In genomic region chrX:40644821-40645358, GRCh38 we compare ENCODE assay signal across 8 cellular contexts. TPM values are rescaled to one million over a fixed set of nuclear protein-coding genes. Genes with fewer than 3 reads are reported as not detected.
DNase-seq lines count a peak whose midpoint lies in the region; ATAC-seq and TF ChIP-seq lines count a peak whose summit lies in the region.

No MANE protein-coding gene starts in this region.

- TF ChIP-seq CTCF in activated B cell treated with CpG ODN at 0.5 μM for 24 hours (IDR thresholded peaks at IDR 0.05) (no peak), colonic mucosa (IDR thresholded peaks at IDR 0.05) (no peak)

- peak overlapping the region; percentile 89 for H3K27ac Mint-ChIP-seq in activated B cell treated with CpG ODN at 0.5 μM for 24 hours
- peak overlapping the region; percentile 92 to 95 for H3K27ac Mint-ChIP-seq in stimulated activated naive CD8-positive, alpha-beta T cell treated with anti-CD3 and anti-CD28 coated beads, Interleukin-15, amount 100 ng/mL, for 72 hours

- no peaks in the 10 kb centered on the region for H3K9me3 ChIP-seq in colonic mucosa

- H3K9me3 Mint-ChIP-seq in activated B cell treated with CpG ODN at 0.5 μM for 24 hours: no peaks in the 10 kb centered on the region
- H3K9me3 Mint-ChIP-seq in stimulated activated naive CD8-positive, alpha-beta T cell treated with anti-CD3 and anti-CD28 coated beads, Interleukin-15, amount 100 ng/mL, for 72 hours: no peaks in the 10 kb centered on the region

- H3K79me2 ChIP-seq in ACC112 (ENCODE audit: control insufficient read depth, insufficient read depth, low read length, unreplicated experiment): peaks cover 63% of the 10 kb centered on the region

- ATAC-seq in GM18867 (IDR thresholded peaks at IDR 0.05; ENCODE audit: unreplicated experiment): peak; percentile 35
- ATAC-seq in activated B cell treated with CpG ODN at 0.5 μM for 24 hours (ENCODE audit: low read depth): peak; percentile 41
- ATAC-seq in stimulated activated naive CD8-positive, alpha-beta T cell treated with anti-CD3 and anti-CD28 coated beads, Interleukin-15, amount 100 ng/mL, for 72 hours: peak; percentile 63

- H3K36me3 ChIP-seq in ACC112 (ENCODE audit: insufficient read depth, low read length): no peaks in the 10 kb centered on the region
- H3K36me3 ChIP-seq in colonic mucosa: no peaks in the 10 kb centered on the region

- peak overlapping the region; percentile 95 for H3K27ac ChIP-seq in ACC112 (ENCODE audit: low read depth, low read length)
- peak overlapping the region; percentile 80 for H3K27ac ChIP-seq in colonic mucosa

- peaks cover 44% of the 10 kb centered on the region for H3K4me1 Mint-ChIP-seq in activated B cell treated with CpG ODN at 0.5 μM for 24 hours
- H3K4me1 Mint-ChIP-seq in stimulated activated naive CD8-positive, alpha-beta T cell treated with anti-CD3 and anti-CD28 coated beads, Interleukin-15, amount 100 ng/mL, for 72 hours: peaks cover 28% of the 10 kb centered on the region

- CTCF ChIA-PET in activated B cell treated with CpG ODN at 0.5 μM for 24 hours (lab: Charles Lee): no interaction called here

- H3K4me1 ChIP-seq in ACC112 (ENCODE audit: control insufficient read depth, insufficient read depth, low read length, unreplicated experiment): peaks cover 3% of the 10 kb centered on the region
- H3K4me1 ChIP-seq in colonic mucosa: peaks cover 4% of the 10 kb centered on the region

- peaks cover 25% of the 10 kb centered on the region for H3K36me3 Mint-ChIP-seq in activated B cell treated with CpG ODN at 0.5 μM for 24 hours (ENCODE audit: low read depth)

- POLR2A ChIA-PET in activated B cell treated with CpG ODN at 0.5 μM for 24 hours (lab: Charles Lee): interaction anchor here (0.5 kb wide), 1 partner anchor 92 kb away, joined by 16 read pairs; no protein-coding TSS in a partner anchor

- H3K27me3 Mint-ChIP-seq in activated B cell treated with CpG ODN at 0.5 μM for 24 hours: no peaks in the 10 kb centered on the region
- H3K27me3 Mint-ChIP-seq in stimulated activated naive CD8-positive, alpha-beta T cell treated with anti-CD3 and anti-CD28 coated beads, Interleukin-15, amount 100 ng/mL, for 72 hours: no peaks in the 10 kb centered on the region

- peak overlapping the region; percentile 68 for H2AFZ ChIP-seq in ACC112 (ENCODE audit: low read length, unreplicated experiment)

- peak; percentile 79 for DNase-seq in KBM-7
- DNase-seq in activated B cell treated with CpG ODN at 0.5 μM for 24 hours: peak; percentile 26
- peak; percentile 80 for DNase-seq in colonic mucosa
- DNase-seq in lung microvascular endothelial cell (ENCODE audit: low read depth in 2 of 2): peak; percentile 67 to 76
- peak; percentile 26 to 36 for DNase-seq in stimulated activated naive CD8-positive, alpha-beta T cell treated with anti-CD3 and anti-CD28 coated beads, Interleukin-15, amount 100 ng/mL, for 72 hours
- DNase-seq in NCI-H1417 treated with DMSO at 0.1 percent for 48 hours (lab: John Stamatoyannopoulos, UW): no peak

- H3K4me3 Mint-ChIP-seq in activated B cell treated with CpG ODN at 0.5 μM for 24 hours: peak overlapping the region; percentile 83
- H3K4me3 Mint-ChIP-seq in stimulated activated naive CD8-positive, alpha-beta T cell treated with anti-CD3 and anti-CD28 coated beads, Interleukin-15, amount 100 ng/mL, for 72 hours: peak overlapping the region; percentile 88 to 96

- intact Hi-C loops in activated B cell treated with CpG ODN at 0.5 μM for 24 hours (cut with micrococcal nuclease): loop anchor here (1.0 to 5.0 kb wide), 2 partner anchors 101 to 548 kb away; partner anchors contain the start of gene BCOR
- intact Hi-C loops in colonic mucosa (cut with DNase I): no loop called here

- in situ Hi-C loops in KBM-7 (cut with MboI; ENCODE audit: low pct_unique_long_range_greater_than_20kb, low sequenced_read_pairs): no loop called here

- H3K27me3 ChIP-seq in ACC112 (ENCODE audit: insufficient read depth, low read length) (no peaks in the 10 kb centered on the region), colonic mucosa (no peaks in the 10 kb centered on the region)

- H3K9ac ChIP-seq in colonic mucosa (ENCODE audit: low read depth in 2 of 2, low read length in 2 of 2): peak overlapping the region; percentile 41 to 74

- H3K4me3 ChIP-seq in ACC112 (ENCODE audit: low read depth, low read length) (peak overlapping the region; percentile 79), colonic mucosa (peak overlapping the region; percentile 12)

RNA-seq across cellular contexts. Expression of gene CXorf38, which starts 2.5 kb away (rescaled TPM):
- total RNA-seq in activated B cell treated with CpG ODN at 0.5 μM for 24 hours (20.9 and 21.9 TPM in 2 replicates), colonic mucosa (10 to 100 TPM; 18.2 to 19.5 TPM), lung microvascular endothelial cell (8.1 and 11.1 TPM in 2 replicates)

RNA-seq across cellular contexts. Expression of gene MPC1L, which starts 21.7 kb away (rescaled TPM):
- total RNA-seq in activated B cell treated with CpG ODN at 0.5 μM for 24 hours: not detected in 2 replicates
- total RNA-seq in colonic mucosa: not detected
- not detected in 2 replicates for total RNA-seq in lung microvascular endothelial cell
